1 cellular context compared by ENCODE assay signal in the genomic region with DNA sequence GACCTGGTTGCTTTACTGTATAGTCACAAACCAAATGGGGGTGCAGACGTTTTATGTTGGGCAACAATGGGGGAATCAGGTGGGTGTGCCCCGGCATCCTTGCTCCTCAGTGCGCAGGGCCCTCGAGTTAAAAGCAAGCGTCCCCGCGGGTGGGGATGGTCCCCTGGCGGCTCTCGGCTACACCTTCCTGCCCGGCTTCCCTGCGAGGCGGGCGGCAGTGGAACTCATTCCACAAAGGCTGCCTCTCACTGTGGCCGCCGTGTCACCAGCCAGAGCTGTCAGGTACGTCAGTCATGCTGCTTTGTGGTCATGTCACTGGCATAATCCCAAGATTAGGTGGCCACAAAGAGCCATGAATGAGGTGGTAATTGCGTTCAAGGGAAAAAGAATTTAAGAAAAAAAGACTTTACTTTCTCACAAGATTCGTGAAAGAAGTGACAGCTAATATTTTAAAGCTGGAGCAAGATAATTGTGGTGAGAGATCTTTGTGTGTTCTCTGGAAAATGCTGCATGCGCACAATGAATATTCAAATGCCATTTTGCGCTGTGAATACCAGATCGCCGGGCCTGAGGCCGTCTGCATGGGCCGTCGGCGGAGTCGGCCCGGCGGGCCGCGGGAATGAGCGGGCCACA.
TF ChIP-seq lines count a peak whose summit lies in the region.

No MANE protein-coding gene starts in this region.

TF ChIP-seq in HepG2, 621 proteins besides CTCF, POLR2A, EP300 and RAD21 (continued from another document and continues in another):
- TF ChIP-seq, protein P1, sequence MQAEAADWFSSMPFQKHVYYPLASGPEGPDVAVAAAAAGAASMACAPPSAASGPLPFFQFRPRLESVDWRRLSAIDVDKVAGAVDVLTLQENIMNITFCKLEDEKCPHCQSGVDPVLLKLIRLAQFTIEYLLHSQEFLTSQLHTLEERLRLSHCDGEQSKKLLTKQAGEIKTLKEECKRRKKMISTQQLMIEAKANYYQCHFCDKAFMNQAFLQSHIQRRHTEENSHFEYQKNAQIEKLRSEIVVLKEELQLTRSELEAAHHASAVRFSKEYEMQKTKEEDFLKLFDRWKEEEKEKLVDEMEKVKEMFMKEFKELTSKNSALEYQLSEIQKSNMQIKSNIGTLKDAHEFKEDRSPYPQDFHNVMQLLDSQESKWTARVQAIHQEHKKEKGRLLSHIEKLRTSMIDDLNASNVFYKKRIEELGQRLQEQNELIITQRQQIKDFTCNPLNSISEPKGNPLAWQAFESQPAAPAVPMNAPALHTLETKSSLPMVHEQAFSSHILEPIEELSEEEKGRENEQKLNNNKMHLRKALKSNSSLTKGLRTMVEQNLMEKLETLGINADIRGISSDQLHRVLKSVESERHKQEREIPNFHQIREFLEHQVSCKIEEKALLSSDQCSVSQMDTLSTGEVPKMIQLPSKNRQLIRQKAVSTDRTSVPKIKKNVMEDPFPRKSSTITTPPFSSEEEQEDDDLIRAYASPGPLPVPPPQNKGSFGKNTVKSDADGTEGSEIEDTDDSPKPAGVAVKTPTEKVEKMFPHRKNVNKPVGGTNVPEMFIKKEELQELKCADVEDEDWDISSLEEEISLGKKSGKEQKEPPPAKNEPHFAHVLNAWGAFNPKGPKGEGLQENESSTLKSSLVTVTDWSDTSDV (CRISPR knock-in tag; IDR thresholded peaks at IDR 0.05) = no peak
- TF ChIP-seq ZFX (CRISPR knock-in tag; IDR thresholded peaks at IDR 0.05; ENCODE audit: low read depth) (peak; percentile 31; the same call in 1 of the 2 replicates), NRL (CRISPR knock-in tag; IDR thresholded peaks at IDR 0.05; ENCODE audit: borderline replicate concordance) (0 out of 2 replicates have a peak, but pooled peaks have one; percentile 15), PHF20 (CRISPR knock-in tag; IDR thresholded peaks at IDR 0.05) (no peak), ZNF724P (CRISPR knock-in tag; IDR thresholded peaks at IDR 0.05; ENCODE audit: borderline replicate concordance) (no peak), ARNTL (CRISPR knock-in tag; IDR thresholded peaks at IDR 0.05) (0 out of 2 replicates have a peak, but pooled peaks have one; percentile 27), TGIF2 (CRISPR knock-in tag; IDR thresholded peaks at IDR 0.05) (peak; percentile 40; the same call in 1 of the 2 replicates), ZNF652 (CRISPR knock-in tag; IDR thresholded peaks at IDR 0.05; ENCODE audit: borderline replicate concordance, low read depth) (no peak), THAP11 (CRISPR knock-in tag; IDR thresholded peaks at IDR 0.05) (no peak), ZNF501 (CRISPR knock-in tag; IDR thresholded peaks at IDR 0.05) (no peak; the same call in 1 of the 2 replicates), ZSCAN25 (CRISPR knock-in tag; IDR thresholded peaks at IDR 0.05) (no peak), SUZ12 (IDR thresholded peaks at IDR 0.05; ENCODE audit: low read depth, low read length) (no peak), ZNF709 (CRISPR knock-in tag; IDR thresholded peaks at IDR 0.05) (no peak), DNMT1 (CRISPR knock-in tag; IDR thresholded peaks at IDR 0.05) (no peak), ZNF784 (CRISPR knock-in tag; IDR thresholded peaks at IDR 0.05; ENCODE audit: borderline replicate concordance) (no peak), ZBTB38 (CRISPR knock-in tag; IDR thresholded peaks at IDR 0.05) (0 out of 2 replicates have a peak, but pooled peaks have one; percentile 63), CBFB (CRISPR knock-in tag; IDR thresholded peaks at IDR 0.05) (0 out of 2 replicates have a peak, but pooled peaks have one; percentile 23), JUN (CRISPR knock-in tag; IDR thresholded peaks at IDR 0.05) (no peak), MAFK (conservative IDR thresholded peaks at IDR 0.05 in 1 of 2, IDR thresholded peaks at IDR 0.05 in 1 of 2; ENCODE audit: low read length in 2 of 2) (peak in 1 of 2 experiments; percentile 34; a peak in 2 of 4 replicates), ZNF781 (CRISPR knock-in tag; IDR thresholded peaks at IDR 0.05; ENCODE audit: borderline replicate concordance, not compliant biosample characterization) (no peak), ZNF672 (CRISPR knock-in tag; IDR thresholded peaks at IDR 0.05) (0 out of 2 replicates have a peak, but pooled peaks have one; percentile 11), GLI4 (CRISPR knock-in tag; IDR thresholded peaks at IDR 0.05; ENCODE audit: borderline replicate concordance) (no peak), EZH2 (conservative IDR thresholded peaks at IDR 0.05; ENCODE audit: low read depth, low read length) (no peak), ZNF382 (CRISPR knock-in tag; IDR thresholded peaks at IDR 0.05; ENCODE audit: borderline replicate concordance) (no peak), MED13 (CRISPR knock-in tag; IDR thresholded peaks at IDR 0.05) (no peak), MED8 (CRISPR knock-in tag; IDR thresholded peaks at IDR 0.05; ENCODE audit: insufficient replicate concordance) (no peak), TEAD3 (CRISPR knock-in tag; optimal IDR thresholded peaks at IDR 0.05; ENCODE audit: borderline replicate concordance) (peak; percentile 18), ZNF883 (CRISPR knock-in tag; IDR thresholded peaks at IDR 0.05; ENCODE audit: not compliant biosample characterization) (no peak), TARDBP (CRISPR knock-in tag; IDR thresholded peaks at IDR 0.05) (no peak), YEATS2 (CRISPR knock-in tag; IDR thresholded peaks at IDR 0.05; ENCODE audit: borderline replicate concordance) (no peak), ZBTB37 (CRISPR knock-in tag; IDR thresholded peaks at IDR 0.05) (no peak), PAWR (CRISPR knock-in tag; IDR thresholded peaks at IDR 0.05; ENCODE audit: borderline replicate concordance) (no peak), HNF1A (IDR thresholded peaks at IDR 0.05; ENCODE audit: low read depth) (no peak), HNF1A (CRISPR knock-in tag; IDR thresholded peaks at IDR 0.05; ENCODE audit: borderline replicate concordance) (no peak), MIER3 (CRISPR knock-in tag; IDR thresholded peaks at IDR 0.05; ENCODE audit: borderline replicate concordance) (no peak), MTA1 (CRISPR knock-in tag; IDR thresholded peaks at IDR 0.05; ENCODE audit: borderline replicate concordance) (0 out of 2 replicates have a peak, but pooled peaks have one; percentile 15), ZBTB33 (CRISPR knock-in tag; IDR thresholded peaks at IDR 0.05) (peak; percentile 70), SMC3 (IDR thresholded peaks at IDR 0.05; ENCODE audit: low read length) (no peak), ZFY (CRISPR knock-in tag; IDR thresholded peaks at IDR 0.05) (peak; percentile 67; the same call in 1 of the 2 replicates)
- TF ChIP-seq, protein P2, sequence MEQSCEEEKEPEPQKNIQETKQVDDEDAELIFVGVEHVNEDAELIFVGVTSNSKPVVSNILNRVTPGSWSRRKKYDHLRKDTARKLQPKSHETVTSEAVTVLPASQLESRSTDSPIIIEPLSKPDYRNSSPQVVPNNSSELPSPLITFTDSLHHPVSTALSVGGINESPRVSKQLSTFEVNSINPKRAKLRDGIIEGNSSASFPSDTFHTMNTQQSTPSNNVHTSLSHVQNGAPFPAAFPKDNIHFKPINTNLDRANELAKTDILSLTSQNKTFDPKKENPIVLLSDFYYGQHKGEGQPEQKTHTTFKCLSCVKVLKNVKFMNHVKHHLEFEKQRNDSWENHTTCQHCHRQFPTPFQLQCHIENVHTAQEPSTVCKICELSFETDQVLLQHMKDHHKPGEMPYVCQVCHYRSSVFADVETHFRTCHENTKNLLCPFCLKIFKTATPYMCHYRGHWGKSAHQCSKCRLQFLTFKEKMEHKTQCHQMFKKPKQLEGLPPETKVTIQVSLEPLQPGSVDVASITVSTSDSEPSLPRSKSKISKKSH (CRISPR knock-in tag; IDR thresholded peaks at IDR 0.05; ENCODE audit: borderline replicate concordance) = no peak
- TF ChIP-seq, protein P3, sequence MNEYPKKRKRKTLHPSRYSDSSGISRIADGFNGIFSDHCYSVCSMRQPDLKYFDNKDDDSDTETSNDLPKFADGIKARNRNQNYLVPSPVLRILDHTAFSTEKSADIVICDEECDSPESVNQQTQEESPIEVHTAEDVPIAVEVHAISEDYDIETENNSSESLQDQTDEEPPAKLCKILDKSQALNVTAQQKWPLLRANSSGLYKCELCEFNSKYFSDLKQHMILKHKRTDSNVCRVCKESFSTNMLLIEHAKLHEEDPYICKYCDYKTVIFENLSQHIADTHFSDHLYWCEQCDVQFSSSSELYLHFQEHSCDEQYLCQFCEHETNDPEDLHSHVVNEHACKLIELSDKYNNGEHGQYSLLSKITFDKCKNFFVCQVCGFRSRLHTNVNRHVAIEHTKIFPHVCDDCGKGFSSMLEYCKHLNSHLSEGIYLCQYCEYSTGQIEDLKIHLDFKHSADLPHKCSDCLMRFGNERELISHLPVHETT (CRISPR knock-in tag; conservative IDR thresholded peaks at IDR 0.05) = no peak
- TF ChIP-seq, protein P4, sequence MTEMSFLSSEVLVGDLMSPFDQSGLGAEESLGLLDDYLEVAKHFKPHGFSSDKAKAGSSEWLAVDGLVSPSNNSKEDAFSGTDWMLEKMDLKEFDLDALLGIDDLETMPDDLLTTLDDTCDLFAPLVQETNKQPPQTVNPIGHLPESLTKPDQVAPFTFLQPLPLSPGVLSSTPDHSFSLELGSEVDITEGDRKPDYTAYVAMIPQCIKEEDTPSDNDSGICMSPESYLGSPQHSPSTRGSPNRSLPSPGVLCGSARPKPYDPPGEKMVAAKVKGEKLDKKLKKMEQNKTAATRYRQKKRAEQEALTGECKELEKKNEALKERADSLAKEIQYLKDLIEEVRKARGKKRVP (CRISPR knock-in tag; IDR thresholded peaks at IDR 0.05) = no peak
- TF ChIP-seq, protein P5, sequence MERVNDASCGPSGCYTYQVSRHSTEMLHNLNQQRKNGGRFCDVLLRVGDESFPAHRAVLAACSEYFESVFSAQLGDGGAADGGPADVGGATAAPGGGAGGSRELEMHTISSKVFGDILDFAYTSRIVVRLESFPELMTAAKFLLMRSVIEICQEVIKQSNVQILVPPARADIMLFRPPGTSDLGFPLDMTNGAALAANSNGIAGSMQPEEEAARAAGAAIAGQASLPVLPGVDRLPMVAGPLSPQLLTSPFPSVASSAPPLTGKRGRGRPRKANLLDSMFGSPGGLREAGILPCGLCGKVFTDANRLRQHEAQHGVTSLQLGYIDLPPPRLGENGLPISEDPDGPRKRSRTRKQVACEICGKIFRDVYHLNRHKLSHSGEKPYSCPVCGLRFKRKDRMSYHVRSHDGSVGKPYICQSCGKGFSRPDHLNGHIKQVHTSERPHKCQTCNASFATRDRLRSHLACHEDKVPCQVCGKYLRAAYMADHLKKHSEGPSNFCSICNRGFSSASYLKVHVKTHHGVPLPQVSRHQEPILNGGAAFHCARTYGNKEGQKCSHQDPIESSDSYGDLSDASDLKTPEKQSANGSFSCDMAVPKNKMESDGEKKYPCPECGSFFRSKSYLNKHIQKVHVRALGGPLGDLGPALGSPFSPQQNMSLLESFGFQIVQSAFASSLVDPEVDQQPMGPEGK (CRISPR knock-in tag; IDR thresholded peaks at IDR 0.05) = no peak
